Comparison of ENCODE assay signal across 11 cellular contexts in genomic region chr13:113726961-113727411, GRCh38. TPM values are rescaled to one million over a fixed set of nuclear protein-coding genes. Genes with fewer than 3 reads are reported as not detected.
DNase-seq lines count a peak whose midpoint lies in the region; ATAC-seq and TF ChIP-seq lines count a peak whose summit lies in the region.
"Had no signal": no experiment of that assay in that cellular context is flagged by ENCODE, and none has a peak within 500 bp of the region (broad histone marks: within the 10 kb centered on the region; RNA-seq: fewer than 3 reads in every experiment).

No MANE protein-coding gene starts in this region.

- peaks cover 29% of the 10 kb centered on the region for H3K27me3 Mint-ChIP-seq in MCF 10A (ENCODE audit: insufficient read depth, unreplicated experiment)
- H3K27me3 Mint-ChIP-seq in activated CD8-positive, alpha-beta T cell treated with anti-CD3 and anti-CD28 coated beads for 36 hours, result peaks cover 6% of the 10 kb centered on the region

- POLR2A ChIA-PET in MCF 10A (lab: Yijun Ruan, JAX), result no interaction called here
- POLR2A ChIA-PET in activated CD8-positive, alpha-beta T cell treated with anti-CD3 and anti-CD28 coated beads for 36 hours (lab: Charles Lee), result no interaction called here

- H3K36me3 Mint-ChIP-seq in MCF 10A (ENCODE audit: insufficient read depth, unreplicated experiment), result no peaks in the 10 kb centered on the region
- no peaks in the 10 kb centered on the region for H3K36me3 Mint-ChIP-seq in activated CD8-positive, alpha-beta T cell treated with anti-CD3 and anti-CD28 coated beads for 36 hours (ENCODE audit: low read depth)

- no peaks in the 10 kb centered on the region for H4K20me1 ChIP-seq in hepatocyte (ENCODE audit: insufficient read depth, poor library complexity, severe bottlenecking)

- BruUV-seq in MCF 10A (replicated peaks; lab: Mats Ljungman, UMichigan), result no TSS peak

- no peaks in the 10 kb centered on the region for H3K9me2 ChIP-seq in hepatocyte (replicated peaks; ENCODE audit: insufficient read depth)

- H3K4me1 ChIP-seq in breast epithelium (no peaks in the 10 kb centered on the region), hepatocyte (ENCODE audit: insufficient read depth) (peaks cover 6% of the 10 kb centered on the region), vagina (peaks cover 17% of the 10 kb centered on the region)

- DNase-seq in MCF 10A (ENCODE audit: unreplicated experiment), result peak; percentile 85
- DNase-seq in breast epithelium (ENCODE audit: low spot score in 2 of 2), result no peak
- peak; percentile 18 for DNase-seq in activated CD8-positive, alpha-beta T cell treated with anti-CD3 and anti-CD28 coated beads for 36 hours
- DNase-seq in hepatocyte (ENCODE audit: low spot score), result no peak
- DNase-seq in vagina (ENCODE audit: extremely low spot score in 2 of 2), result no peak
- DNase-seq in NCI-H1694 treated with DMSO at 0.1 percent for 48 hours (lab: John Stamatoyannopoulos, UW), result no peak
- DNase-seq in NCI-H526 (lab: John Stamatoyannopoulos, UW), result no peak
- DNase-seq: Calu3, KG1 had no signal

- no peak for TF ChIP-seq POLR2A in breast epithelium (IDR thresholded peaks at IDR 0.05)
- TF ChIP-seq POLR2A in vagina (IDR thresholded peaks at IDR 0.05), result no peak

- H3K36me3 ChIP-seq in breast epithelium (no peaks in the 10 kb centered on the region), hepatocyte (replicated peaks; ENCODE audit: insufficient read depth, low read depth) (no peaks in the 10 kb centered on the region), vagina (no peaks in the 10 kb centered on the region)

- H3K27ac ChIP-seq in breast epithelium (no peak overlapping the region), hepatocyte (peak overlapping the region; percentile 72), vagina (peak overlapping the region; percentile 55)

- no peak for ATAC-seq in activated CD8-positive, alpha-beta T cell treated with anti-CD3 and anti-CD28 coated beads for 36 hours
- ATAC-seq in GM18520 (IDR thresholded peaks at IDR 0.05; ENCODE audit: unreplicated experiment), result no peak

- H3K4me1 Mint-ChIP-seq in MCF 10A (ENCODE audit: insufficient read depth, unreplicated experiment), result peaks cover 9% of the 10 kb centered on the region
- peaks cover 8% of the 10 kb centered on the region for H3K4me1 Mint-ChIP-seq in activated CD8-positive, alpha-beta T cell treated with anti-CD3 and anti-CD28 coated beads for 36 hours (ENCODE audit: low read depth)

- no peak overlapping the region for H3K4me3 Mint-ChIP-seq in MCF 10A (ENCODE audit: unreplicated experiment)
- no peak overlapping the region for H3K4me3 Mint-ChIP-seq in activated CD8-positive, alpha-beta T cell treated with anti-CD3 and anti-CD28 coated beads for 36 hours

- CTCF ChIA-PET in MCF 10A (lab: Yijun Ruan, JAX), result no interaction called here
- CTCF ChIA-PET in activated CD8-positive, alpha-beta T cell treated with anti-CD3 and anti-CD28 coated beads for 36 hours (lab: Charles Lee), result no interaction called here

- H2AFZ ChIP-seq in hepatocyte, result no peak overlapping the region

- TF ChIP-seq CTCF in MCF 10A (IDR thresholded peaks at IDR 0.05; ENCODE audit: unreplicated experiment), result peak; percentile 26
- TF ChIP-seq CTCF in breast epithelium (IDR thresholded peaks at IDR 0.05), result no peak
- no peak for TF ChIP-seq CTCF in activated CD8-positive, alpha-beta T cell treated with anti-CD3 and anti-CD28 coated beads for 36 hours (IDR thresholded peaks at IDR 0.05)
- no peak for TF ChIP-seq CTCF in hepatocyte (IDR thresholded peaks at IDR 0.05; ENCODE audit: poor library complexity)
- no peak for TF ChIP-seq CTCF in vagina (IDR thresholded peaks at IDR 0.05)

- H3K9me3 ChIP-seq in breast epithelium, result no peaks in the 10 kb centered on the region
- H3K9me3 ChIP-seq in hepatocyte (ENCODE audit: low read depth), result no peaks in the 10 kb centered on the region
- H3K9me3 ChIP-seq in vagina, result no peaks in the 10 kb centered on the region

- H3K27ac Mint-ChIP-seq in MCF 10A (ENCODE audit: low read depth, unreplicated experiment), result no peak overlapping the region
- no peak overlapping the region for H3K27ac Mint-ChIP-seq in activated CD8-positive, alpha-beta T cell treated with anti-CD3 and anti-CD28 coated beads for 36 hours

- intact Hi-C loops in MCF 10A (cut with micrococcal nuclease) (no loop called here), breast epithelium (cut with DNase I; ENCODE audit: low total_unique reads) (no loop called here), vagina (cut with DNase I) (no loop called here)
- intact Hi-C loops in activated CD8-positive, alpha-beta T cell treated with anti-CD3 and anti-CD28 coated beads for 36 hours (cut with micrococcal nuclease), result no loop called here

- H3K27me3 ChIP-seq in breast epithelium (peaks cover 0 to 33% of the 10 kb centered on the region in 2 donors), hepatocyte (no peaks in the 10 kb centered on the region), vagina (no peaks in the 10 kb centered on the region)

- H3K9me3 Mint-ChIP-seq in MCF 10A (ENCODE audit: unreplicated experiment), result no peaks in the 10 kb centered on the region
- peaks cover 2% of the 10 kb centered on the region for H3K9me3 Mint-ChIP-seq in activated CD8-positive, alpha-beta T cell treated with anti-CD3 and anti-CD28 coated beads for 36 hours

- peak overlapping the region; percentile 88 for H3K4me2 ChIP-seq in hepatocyte

- WGBS in hepatocyte (ENCODE audit: low lambda C conversion rate, missing lambda C conversion rate), result 85% methylated on average over 10 of the region's 10 CpGs

- no peaks in the 10 kb centered on the region for H3K79me2 ChIP-seq in hepatocyte

- peak overlapping the region in 1 of 3 donors; percentile 48 for H3K4me3 ChIP-seq in breast epithelium
- no peak overlapping the region for H3K4me3 ChIP-seq in hepatocyte
- H3K4me3 ChIP-seq in vagina, result no peak overlapping the region

RNA-seq across cellular contexts. Expression of gene TMEM255B, which starts 32.0 kb away (rescaled TPM):
- 7.0 and 15.8 TPM in 2 replicates for total RNA-seq in MCF 10A (2022)
- 10 to 100 TPM in 1 of 3 donors, 1 to 10 TPM in 2; 2.3 to 11.8 (median 5.2) TPM for total RNA-seq in breast epithelium
- total RNA-seq in activated CD8-positive, alpha-beta T cell treated with anti-CD3 and anti-CD28 coated beads for 36 hours, result 1 to 10 TPM; 1.7 to 1.8 TPM
- total RNA-seq in hepatocyte, result 0.10 and 1.5 TPM in 2 replicates
- polyA plus RNA-seq in hepatocyte, result 4.0 and 6.3 TPM in 2 replicates
- 6.4 TPM for total RNA-seq in vagina
- total RNA-seq: Calu3 had no signal

RNA-seq across cellular contexts. Expression of gene GRK1, which starts 60.0 kb away (rescaled TPM):
- not detected in 2 replicates for total RNA-seq in MCF 10A (2022)
- total RNA-seq in breast epithelium, result not detected
- total RNA-seq in activated CD8-positive, alpha-beta T cell treated with anti-CD3 and anti-CD28 coated beads for 36 hours, result under 1 TPM; 0.07 to 0.09 TPM
- total RNA-seq in hepatocyte, result 0.16 and 0.17 TPM in 2 replicates
- 0.07 TPM in 1 of 2 replicates, not detected in the other for polyA plus RNA-seq in hepatocyte
- total RNA-seq in vagina, result not detected
- total RNA-seq: Calu3, lower leg skin had no signal

Comparison
In these comparisons a context has a peak if more than half of its experiments do, and no peak if none do; other contexts are left out.
1. DNase-seq: peak in MCF 10A (single experiment) and activated CD8-positive, alpha-beta T cell treated with anti-CD3 and anti-CD28 coated beads for 36 hours (single experiment); none in breast epithelium (0 of 2), hepatocyte (single experiment), vagina (0 of 2), NCI-H1694 treated with DMSO at 0.1 percent for 48 hours (single experiment) and NCI-H526 (0 of 2).
2. H3K27ac ChIP-seq: peak in hepatocyte (single experiment) and vagina (single experiment); none in breast epithelium (0 of 2).